In genomic region chr12:12788131-12788530, GRCh38 we compare ENCODE assay signal across 8 cellular contexts. TPM values are rescaled to one million over a fixed set of nuclear protein-coding genes. Genes with fewer than 3 reads are reported as not detected.
DNase-seq lines count a peak whose midpoint lies in the region; ATAC-seq and TF ChIP-seq lines count a peak whose summit lies in the region.

No MANE protein-coding gene starts in this region.

- peaks cover 12% of the 10 kb centered on the region for H3K4me1 Mint-ChIP-seq in T-helper 17 cell

- H3K27me3 ChIP-seq in esophagus muscularis mucosa = no peaks in the 10 kb centered on the region
- H3K27me3 ChIP-seq in gastrocnemius medialis = no peaks in the 10 kb centered on the region

- no peak for TF ChIP-seq CTCF in esophagus muscularis mucosa (IDR thresholded peaks at IDR 0.05)
- TF ChIP-seq CTCF in gastrocnemius medialis (IDR thresholded peaks at IDR 0.05 in 4 of 5, conservative IDR thresholded peaks at IDR 0.05 in 1 of 5) = no peak

- DNase-seq in G401 (ENCODE audit: low spot score) = peak; percentile 23
- no peak for DNase-seq in T-helper 17 cell
- no peak for DNase-seq in esophagus muscularis mucosa (ENCODE audit: extremely low spot score)
- no peak for DNase-seq in gastrocnemius medialis
- DNase-seq in kidney glomerular epithelial cell (lab: John Stamatoyannopoulos, UW) = no peak
- no peak for DNase-seq in pons (ENCODE audit: low spot score)
- no peak for DNase-seq in T-helper 9 cell
- no peak for DNase-seq in GDM1 (lab: John Stamatoyannopoulos, UW)

- TF ChIP-seq EP300 in esophagus muscularis mucosa (IDR thresholded peaks at IDR 0.05) = no peak

- H3K4me1 ChIP-seq in esophagus muscularis mucosa = peaks cover 26 to 50% (median 47%) of the 10 kb centered on the region in 4 donors
- peaks cover 18 to 38% of the 10 kb centered on the region in 2 donors for H3K4me1 ChIP-seq in gastrocnemius medialis

- H3K4me3 ChIP-seq in esophagus muscularis mucosa (peak overlapping the region; percentile 60 to 75 (median 64)), gastrocnemius medialis (peak overlapping the region; percentile 70 to 87 (median 80))

- peak overlapping the region; percentile 85 to 95 (median 92) for H3K27ac ChIP-seq in esophagus muscularis mucosa (replicated peaks in 1 of 4)
- peak overlapping the region; percentile 87 to 94 (median 92) for H3K27ac ChIP-seq in gastrocnemius medialis

- TF ChIP-seq POLR2A in esophagus muscularis mucosa (IDR thresholded peaks at IDR 0.05; ENCODE audit: low read depth) = no peak
- TF ChIP-seq POLR2A in gastrocnemius medialis (IDR thresholded peaks at IDR 0.05) = no peak

- H3K36me3 Mint-ChIP-seq in T-helper 17 cell (ENCODE audit: low read depth) = no peaks in the 10 kb centered on the region

- peak overlapping the region; percentile 66 for H3K27ac Mint-ChIP-seq in T-helper 17 cell

- H3K4me3 Mint-ChIP-seq in T-helper 17 cell = peak overlapping the region; percentile 89

- 73% methylated on average over 6 of the region's 6 CpGs for WGBS in esophagus muscularis mucosa

- peaks cover 0 to 13% (median 0%) of the 10 kb centered on the region in 4 donors for H3K36me3 ChIP-seq in esophagus muscularis mucosa
- H3K36me3 ChIP-seq in gastrocnemius medialis = no peaks in the 10 kb centered on the region

- intact Hi-C loops in esophagus muscularis mucosa (cut with DNase I) (loop anchor here (5.0 kb wide), 2 partner anchors 61 to 104 kb away; partner anchors contain the start of gene GPRC5A), gastrocnemius medialis (cut with DNase I; ENCODE audit: low total_unique reads) (loop anchor here (5.0 to 10.0 kb wide), 2 partner anchors 71 to 197 kb away; partner anchors contain the start of gene CDKN1B)

- H3K9me3 ChIP-seq in T-helper 17 cell (ENCODE audit: control insufficient read depth, low read length, poor library complexity, severe bottlenecking) (no peaks in the 10 kb centered on the region), esophagus muscularis mucosa (no peaks in the 10 kb centered on the region), gastrocnemius medialis (no peaks in the 10 kb centered on the region)

- no peaks in the 10 kb centered on the region for H3K27me3 Mint-ChIP-seq in T-helper 17 cell

- ATAC-seq in T-helper 17 cell = no peak
- ATAC-seq in gastrocnemius medialis = no peak

- in situ Hi-C loops in G401 (cut with HindIII; ENCODE audit: low sequenced_read_pairs) = no loop called here
- in situ Hi-C loops in gastrocnemius medialis (cut with MboI; ENCODE audit: low sequenced_read_pairs in 4 of 4) = loop anchor here in 1 of 4 donors (25.0 kb wide), 1 partner anchor 199 kb away; no protein-coding TSS in a partner anchor

RNA-seq across cellular contexts. Expression of gene APOLD1, which starts 2.7 kb away (rescaled TPM):
- total RNA-seq in G401 (2014; rRNA removed; shearing (Covaris generic)) = 31.6 and 39.5 TPM in 2 replicates
- total RNA-seq in T-helper 17 cell (1 to 10 TPM; 3.1 to 5.1 TPM), esophagus muscularis mucosa (10 to 100 TPM; 13.3 to 49.4 (median 37.1) TPM), gastrocnemius medialis (10 to 100 TPM; 25.8 to 73.7 (median 67.7) TPM)

RNA-seq across cellular contexts. Expression of gene DDX47, which starts 25.0 kb away (rescaled TPM):
- total RNA-seq in G401 (2014; rRNA removed; shearing (Covaris generic)) = 117 and 172 TPM in 2 replicates
- total RNA-seq in T-helper 17 cell (100 to 1,000 TPM; 135 to 141 TPM), esophagus muscularis mucosa (10 to 100 TPM; 37.1 to 67.1 (median 53.9) TPM), gastrocnemius medialis (10 to 100 TPM; 37.1 to 75.4 (median 58.3) TPM)
